ENCODE assay signal across 17 cellular contexts in genomic region chr5:98735806-98736507, GRCh38. TPM values are rescaled to one million over a fixed set of nuclear protein-coding genes. Genes with fewer than 3 reads are reported as not detected.
DNase-seq lines count a peak whose midpoint lies in the region.
"Had no signal": no experiment of that assay in that cellular context is flagged by ENCODE, and none has a peak within 500 bp of the region (broad histone marks: within the 10 kb centered on the region; RNA-seq: fewer than 3 reads in every experiment).

No MANE protein-coding gene starts in this region.

- H3K27ac Mint-ChIP-seq in activated T-cell treated with anti-CD3 and anti-CD28 coated beads, Interleukin-2, amount 50 U/mL, for 24 hours, result no peak overlapping the region
- no peak overlapping the region for H3K27ac Mint-ChIP-seq in activated CD4-positive, alpha-beta T cell treated with anti-CD3 and anti-CD28 coated beads, Interleukin-2, amount 10 ng/mL, durations not matched to agents 24 days and 14 days

- no peaks in the 10 kb centered on the region for H3K36me3 ChIP-seq in GM23248 (ENCODE audit: low read depth)
- H3K36me3 ChIP-seq: neutrophil, SJCRH30 had no signal

- H3K4me2 ChIP-seq in GM23248 (ENCODE audit: unreplicated experiment), result peak overlapping the region; percentile 40

- intact Hi-C loops in activated CD4-positive, alpha-beta T cell treated with anti-CD3 and anti-CD28 coated beads, Interleukin-2, amount 10 ng/mL, durations not matched to agents 24 days and 14 days (cut with micrococcal nuclease), result no loop called here

- peak overlapping the region; percentile 47 for H3K27ac ChIP-seq in GM23248
- H3K27ac ChIP-seq: neutrophil, SJCRH30, testis had no signal

- H2AFZ ChIP-seq in GM23248, result peak overlapping the region; percentile 29; the same call in 1 of the 2 replicates

- H3K4me3 ChIP-seq in GM23248, result no peak overlapping the region
- H3K4me3 ChIP-seq: SJCRH30, testis had no signal

- H3K4me1 ChIP-seq in GM23248 (ENCODE audit: insufficient read depth), result peaks cover 11% of the 10 kb centered on the region
- H3K4me1 ChIP-seq: testis had no signal

- no peaks in the 10 kb centered on the region for H4K20me1 ChIP-seq in GM23248 (ENCODE audit: insufficient read depth)

- H3K9me2 ChIP-seq in GM23248 (ENCODE audit: insufficient read depth), result no peaks in the 10 kb centered on the region

- H3K9ac ChIP-seq in GM23248, result no peak overlapping the region

- H3K79me2 ChIP-seq in GM23248 (ENCODE audit: insufficient read depth), result no peaks in the 10 kb centered on the region

- peaks cover 3% of the 10 kb centered on the region for H3K9me3 Mint-ChIP-seq in activated T-cell treated with anti-CD3 and anti-CD28 coated beads, Interleukin-2, amount 50 U/mL, for 24 hours
- H3K9me3 Mint-ChIP-seq in activated CD4-positive, alpha-beta T cell treated with anti-CD3 and anti-CD28 coated beads, Interleukin-2, amount 10 ng/mL, durations not matched to agents 24 days and 14 days, result no peaks in the 10 kb centered on the region

- peaks cover 14% of the 10 kb centered on the region for H3F3A ChIP-seq in GM23248 (ENCODE audit: insufficient read depth)

- no peak overlapping the region for H3K4me3 Mint-ChIP-seq in activated T-cell treated with anti-CD3 and anti-CD28 coated beads, Interleukin-2, amount 50 U/mL, for 24 hours
- H3K4me3 Mint-ChIP-seq in activated CD4-positive, alpha-beta T cell treated with anti-CD3 and anti-CD28 coated beads, Interleukin-2, amount 10 ng/mL, durations not matched to agents 24 days and 14 days, result no peak overlapping the region

- peak; percentile 30 for DNase-seq in AG08396 (ENCODE audit: low spot score)
- DNase-seq in GM23248, result peak; percentile 70
- peak; percentile 40 for DNase-seq in dedifferentiated amniotic fluid mesenchymal stem cell (ENCODE audit: extremely low spot score)
- DNase-seq in iris pigment epithelial cell (ENCODE audit: low read depth), result peak; percentile 81
- no peak for DNase-seq in activated T-cell treated with anti-CD3 and anti-CD28 coated beads, Interleukin-2, amount 50 U/mL, for 24 hours
- DNase-seq in activated CD4-positive, alpha-beta T cell treated with anti-CD3 and anti-CD28 coated beads, Interleukin-2, amount 10 ng/mL, durations not matched to agents 24 days and 14 days, result no peak
- DNase-seq in occipital lobe (lab: John Stamatoyannopoulos, UW), result no peak
- DNase-seq in hypothalamus (lab: John Stamatoyannopoulos, UW), result no peak
- DNase-seq: activated gamma-delta T cell, DMS79, NCI-H1417 treated with DMSO at 0.1 percent for 48 hours, NCI-H2171 treated with DMSO at 0.1 percent for 48 hours, NCI-H748 treated with DMSO at 0.1 percent for 48 hours, retina, SJCRH30, testis had no signal

- H3K27me3 Mint-ChIP-seq in activated T-cell treated with anti-CD3 and anti-CD28 coated beads, Interleukin-2, amount 50 U/mL, for 24 hours, result peaks cover 34% of the 10 kb centered on the region
- H3K27me3 Mint-ChIP-seq in activated CD4-positive, alpha-beta T cell treated with anti-CD3 and anti-CD28 coated beads, Interleukin-2, amount 10 ng/mL, durations not matched to agents 24 days and 14 days, result peaks cover 4% of the 10 kb centered on the region

- no peaks in the 10 kb centered on the region for H3K36me3 Mint-ChIP-seq in activated T-cell treated with anti-CD3 and anti-CD28 coated beads, Interleukin-2, amount 50 U/mL, for 24 hours (ENCODE audit: low read depth)
- no peaks in the 10 kb centered on the region for H3K36me3 Mint-ChIP-seq in activated CD4-positive, alpha-beta T cell treated with anti-CD3 and anti-CD28 coated beads, Interleukin-2, amount 10 ng/mL, durations not matched to agents 24 days and 14 days (ENCODE audit: low read depth)

- 17 to 27% methylated on average over 1 of the region's 1 CpG for WGBS in GM23248 (ENCODE audit: low coverage in 1 of 2, low lambda C conversion rate in 2 of 2, missing lambda C conversion rate in 2 of 2), 2 experiments

- no peaks in the 10 kb centered on the region for H3K9me3 ChIP-seq in GM23248 (ENCODE audit: low read depth)
- H3K9me3 ChIP-seq: neutrophil, testis had no signal

- H3K27me3 ChIP-seq in GM23248 (replicated peaks; ENCODE audit: insufficient read depth), result no peaks in the 10 kb centered on the region
- H3K27me3 ChIP-seq: neutrophil, SJCRH30, testis had no signal

- in situ Hi-C loops in GM23248 (cut with MboI), result no loop called here

- no peaks in the 10 kb centered on the region for H3K4me1 Mint-ChIP-seq in activated T-cell treated with anti-CD3 and anti-CD28 coated beads, Interleukin-2, amount 50 U/mL, for 24 hours (ENCODE audit: low read depth)
- no peaks in the 10 kb centered on the region for H3K4me1 Mint-ChIP-seq in activated CD4-positive, alpha-beta T cell treated with anti-CD3 and anti-CD28 coated beads, Interleukin-2, amount 10 ng/mL, durations not matched to agents 24 days and 14 days

RNA-seq across cellular contexts. Expression of gene RGMB, which starts 37.5 kb away (rescaled TPM):
- 195 and 201 TPM in 2 replicates for total RNA-seq in GM23248 (2014; rRNA removed; shearing (Covaris generic))
- 145 and 150 TPM in 2 replicates for polyA plus RNA-seq in GM23248 (2016; fragmentation: Nextera tagmentation; extraction: Ambion mirVana)
- total RNA-seq in activated CD4-positive, alpha-beta T cell treated with anti-CD3 and anti-CD28 coated beads, Interleukin-2, amount 10 ng/mL, durations not matched to agents 24 days and 14 days, result 0.35 and 0.90 TPM in 2 replicates
- 51.9 TPM for total RNA-seq in occipital lobe

Comparison
In these comparisons a context has a peak if more than half of its experiments do, and no peak if none do; other contexts are left out.
1. DNase-seq: peak in AG08396 (single experiment), GM23248 (single experiment), dedifferentiated amniotic fluid mesenchymal stem cell (single experiment) and iris pigment epithelial cell (single experiment); none in activated T-cell treated with anti-CD3 and anti-CD28 coated beads, Interleukin-2, amount 50 U/mL, for 24 hours (single experiment), activated CD4-positive, alpha-beta T cell treated with anti-CD3 and anti-CD28 coated beads, Interleukin-2, amount 10 ng/mL, durations not matched to agents 24 days and 14 days (single experiment), occipital lobe (single experiment) and hypothalamus (0 of 51).
2. RNA of gene RGMB, which starts 37.5 kb away (total RNA-seq): 195 to 201 TPM in GM23248 and 51.9 TPM in occipital lobe (single experiment); 0.35 to 0.90 TPM in activated CD4-positive, alpha-beta T cell treated with anti-CD3 and anti-CD28 coated beads, Interleukin-2, amount 10 ng/mL, durations not matched to agents 24 days and 14 days; every median in the first group is over 10 times any median in the second.